In genomic region chr10:89346264-89346971, GRCh38 we compare ENCODE assay signal across 1 cellular context.
TF ChIP-seq lines count a peak whose summit lies in the region.

No MANE protein-coding gene starts in this region.

TF ChIP-seq in endothelial cell of umbilical vein, 7 proteins besides CTCF, POLR2A, EP300 and RAD21:
- TF ChIP-seq EZH2 (IDR thresholded peaks at IDR 0.05; ENCODE audit: borderline replicate concordance, low read depth, low read length, severe bottlenecking) (no peak), MAX (IDR thresholded peaks at IDR 0.05; ENCODE audit: insufficient read depth, insufficient read length) (no peak), JUN (IDR thresholded peaks at IDR 0.05; ENCODE audit: borderline replicate concordance, insufficient read depth, insufficient read length, low read depth) (no peak), FOS (IDR thresholded peaks at IDR 0.05; ENCODE audit: borderline replicate concordance, insufficient read depth, low read length) (no peak), GATA2 (IDR thresholded peaks at IDR 0.05; ENCODE audit: insufficient read depth, insufficient read length, low read depth, low read length) (no peak), POLR2AphosphoS5 (IDR thresholded peaks at IDR 0.05; ENCODE audit: insufficient read depth, low read depth, low read length) (no peak), MYC (IDR thresholded peaks at IDR 0.05; ENCODE audit: low read depth, low read length) (no peak)
